ENCODE assay signal across 19 cellular contexts in genomic region chr7:98329974-98330373, GRCh38. TPM values are rescaled to one million over a fixed set of nuclear protein-coding genes. Genes with fewer than 3 reads are reported as not detected.
DNase-seq lines count a peak whose midpoint lies in the region; ATAC-seq and TF ChIP-seq lines count a peak whose summit lies in the region.
"Had no signal": no experiment of that assay in that cellular context is flagged by ENCODE, and none has a peak within 500 bp of the region (broad histone marks: within the 10 kb centered on the region; RNA-seq: fewer than 3 reads in every experiment).

No MANE protein-coding gene starts in this region.

- DNase-seq in heart right ventricle (no peak), left ventricle myocardium superior (no peak), astrocyte of the hippocampus (ENCODE audit: low read depth, low spot score) (peak; percentile 68), type B pancreatic cell (ENCODE audit: extremely low spot score, unreplicated experiment) (no peak), superior temporal gyrus (ENCODE audit: extremely low spot score) (no peak), neuronal stem cell (ENCODE audit: low spot score) (no peak)
- DNase-seq: CD8-positive, alpha-beta T cell; cortex of kidney; NCI-H2171 treated with DMSO at 0.1 percent for 48 hours; spleen; stimulated activated naive B cell treated with anti-CD40 and anti-IgM and Interleukin-4, amounts not matched to agents 10 μg/mL and 1 μg/mL and 100 μg/mL, for 72 hours; upper lobe of left lung had no signal

- no peak overlapping the region for H2AFZ ChIP-seq in neuronal stem cell (ENCODE audit: low read length)
- H2AFZ ChIP-seq: parathyroid adenoma had no signal

- TF ChIP-seq CTCF in heart right ventricle (IDR thresholded peaks at IDR 0.05) (no peak), type B pancreatic cell (conservative IDR thresholded peaks at IDR 0.05) (no peak)

- WGBS in heart right ventricle, 2 donors, result 63 to 66% methylated on average over 6 of the region's 6 CpGs
- WGBS in neuronal stem cell (ENCODE audit: extremely low coverage in 2 of 2, insufficient read length in 2 of 2, insufficient replicate concordance in 1 of 2), 2 donors, result no CpG with 5 or more reads among the region's 6 CpGs

- H3K27ac ChIP-seq in heart right ventricle (peak overlapping the region in 9 of 10 donors; percentile 50 to 88 (median 74)), layer of hippocampus (ENCODE audit: low read depth, low read length) (peak overlapping the region; percentile 10), neuronal stem cell (replicated peaks; ENCODE audit: low read length) (no peak overlapping the region)
- H3K27ac ChIP-seq: A549, KMS-11, parathyroid adenoma, spleen, upper lobe of left lung had no signal

- peaks cover 17% of the 10 kb centered on the region for H3K36me3 Mint-ChIP-seq in type B pancreatic cell
- H3K36me3 Mint-ChIP-seq: CD8-positive, alpha-beta T cell had no signal

- H3K23ac ChIP-seq in neuronal stem cell (ENCODE audit: low read depth, low read length, poor library complexity), result no peak overlapping the region

- H3K9me3 Mint-ChIP-seq in type B pancreatic cell, result peaks cover 9% of the 10 kb centered on the region
- H3K9me3 Mint-ChIP-seq: CD8-positive, alpha-beta T cell had no signal

- H2BK5ac ChIP-seq in neuronal stem cell (ENCODE audit: low read length), result no peak overlapping the region

- no peak overlapping the region for H2AK5ac ChIP-seq in neuronal stem cell (ENCODE audit: low read depth, low read length)

- no peak overlapping the region for H2BK15ac ChIP-seq in neuronal stem cell (ENCODE audit: low read length)

- peak overlapping the region; percentile 1 for H3K27ac Mint-ChIP-seq in type B pancreatic cell
- H3K27ac Mint-ChIP-seq: activated T-helper 2 cell treated with anti-CD3 and anti-CD28 coated beads, Interferon-gamma antibody, Interleukin-2, Interleukin-4, amounts not matched to agents 10 μg/mL and 5 μg/mL and 100 μg/mL, durations not matched to agents 14 hours and 24 hours and 36 hours; CD8-positive, alpha-beta T cell; stimulated activated naive B cell treated with anti-CD40 and anti-IgM and Interleukin-4, amounts not matched to agents 10 μg/mL and 1 μg/mL and 100 μg/mL, for 72 hours had no signal

- no peaks in the 10 kb centered on the region for H3K27me3 Mint-ChIP-seq in type B pancreatic cell

- H3K9me3 ChIP-seq in heart right ventricle, result peaks cover 0 to 6% (median 0%) of the 10 kb centered on the region in 11 donors
- peaks cover 0 to 3% of the 10 kb centered on the region in 2 donors for H3K9me3 ChIP-seq in neuronal stem cell (replicated peaks in 1 of 2; ENCODE audit: control insufficient read depth in 2 of 2, insufficient read depth in 1 of 2, low read depth in 1 of 2, low read length in 2 of 2)
- H3K9me3 ChIP-seq: A549, upper lobe of left lung had no signal

- H3K27me3 ChIP-seq in heart right ventricle (no peaks in the 10 kb centered on the region), layer of hippocampus (ENCODE audit: control insufficient read depth, insufficient read depth, low read length) (no peaks in the 10 kb centered on the region), neuronal stem cell (ENCODE audit: control insufficient read depth in 3 of 3, insufficient read depth in 3 of 3, low read depth in 1 of 3, low read length in 3 of 3) (peaks cover 0 to 3% (median 0%) of the 10 kb centered on the region in 3 experiments)
- H3K27me3 ChIP-seq: spleen, upper lobe of left lung had no signal

- H3K4me2 ChIP-seq in neuronal stem cell (ENCODE audit: insufficient read depth, low read length, poor library complexity, severe bottlenecking), result no peak overlapping the region
- H3K4me2 ChIP-seq: A549, KMS-11 had no signal

- H3K4me1 ChIP-seq in heart right ventricle (peaks cover 2 to 20% (median 10%) of the 10 kb centered on the region in 9 donors), neuronal stem cell (ENCODE audit: control insufficient read depth in 2 of 2, insufficient read depth in 1 of 2, low read depth in 1 of 2, low read length in 2 of 2) (peaks cover 0 to 1% of the 10 kb centered on the region in 2 donors)
- H3K4me1 ChIP-seq: spleen, upper lobe of left lung had no signal

- no peak overlapping the region for H3K4ac ChIP-seq in neuronal stem cell (ENCODE audit: low read length)

- intact Hi-C loops in heart right ventricle (cut with DNase I), result loop anchor here in 3 of 10 donors (1.0 to 10.0 kb wide), 4 partner anchors 35 to 71 kb away; partner anchors contain the start of gene BAIAP2L1 (in 1 of the 3)
- intact Hi-C loops in left ventricle myocardium superior (cut with micrococcal nuclease), result no loop called here

- H2BK12ac ChIP-seq in neuronal stem cell (ENCODE audit: low read length), result no peak overlapping the region

- peaks cover 2% of the 10 kb centered on the region for H3K79me1 ChIP-seq in neuronal stem cell (ENCODE audit: low read depth, low read length)

- no peak overlapping the region for H3K4me3 Mint-ChIP-seq in type B pancreatic cell
- H3K4me3 Mint-ChIP-seq: CD8-positive, alpha-beta T cell; stimulated activated naive B cell treated with anti-CD40 and anti-IgM and Interleukin-4, amounts not matched to agents 10 μg/mL and 1 μg/mL and 100 μg/mL, for 72 hours had no signal

- ATAC-seq in heart right ventricle, result no peak
- ATAC-seq in left ventricle myocardium superior, result no peak
- ATAC-seq in HG02885 (IDR thresholded peaks at IDR 0.05; ENCODE audit: poor library complexity, unreplicated experiment), result no peak
- ATAC-seq: A549; CD8-positive, alpha-beta T cell; Panc1; stimulated activated naive B cell treated with anti-CD40 and anti-IgM and Interleukin-4, amounts not matched to agents 10 μg/mL and 1 μg/mL and 100 μg/mL, for 72 hours had no signal

- no peak overlapping the region for H3K9ac ChIP-seq in neuronal stem cell (ENCODE audit: low read depth, low read length, poor library complexity)
- H3K9ac ChIP-seq: KMS-11, parathyroid adenoma had no signal

- H3K18ac ChIP-seq in neuronal stem cell (ENCODE audit: low read length), result no peak overlapping the region

- H3K4me3 ChIP-seq in heart right ventricle (peak overlapping the region in 1 of 10 donors; percentile 12), neuronal stem cell (ENCODE audit: low read length in 2 of 2) (no peak overlapping the region)
- H3K4me3 ChIP-seq: A549, spleen, upper lobe of left lung had no signal

- no peak overlapping the region for H4K8ac ChIP-seq in neuronal stem cell (ENCODE audit: low read depth, low read length)

- peaks cover 8% of the 10 kb centered on the region for H3K4me1 Mint-ChIP-seq in type B pancreatic cell (ENCODE audit: unreplicated experiment)
- H3K4me1 Mint-ChIP-seq: stimulated activated naive B cell treated with anti-CD40 and anti-IgM and Interleukin-4, amounts not matched to agents 10 μg/mL and 1 μg/mL and 100 μg/mL, for 72 hours had no signal

- no peak overlapping the region for H3K14ac ChIP-seq in neuronal stem cell (ENCODE audit: low read length)

- H3K36me3 ChIP-seq in heart right ventricle (no peaks in the 10 kb centered on the region), neuronal stem cell (replicated peaks in 1 of 2; ENCODE audit: control insufficient read depth in 2 of 2, insufficient read depth in 2 of 2, low read length in 2 of 2) (no peaks in the 10 kb centered on the region)
- H3K36me3 ChIP-seq: spleen, upper lobe of left lung had no signal

- H4K91ac ChIP-seq in neuronal stem cell (ENCODE audit: low read depth, low read length, poor library complexity), result no peak overlapping the region

- H2BK120ac ChIP-seq in neuronal stem cell (ENCODE audit: low read depth, low read length), result no peak overlapping the region

RNA-seq across cellular contexts. Expression of gene BRI3, which starts 48.5 kb away (rescaled TPM):
- total RNA-seq in heart right ventricle, result 100 to 1,000 TPM; 174 to 267 (median 218) TPM
- polyA plus RNA-seq in heart right ventricle, result 100 to 1,000 TPM; 135 to 206 TPM
- 269 TPM for total RNA-seq in left ventricle myocardium superior
- 151 and 190 TPM in 2 replicates for total RNA-seq in type B pancreatic cell (ENCODE audit: low replicate concordance)
- polyA plus RNA-seq in neuronal stem cell (2013, experiment 1 of 2), result 197 TPM
- polyA plus RNA-seq in neuronal stem cell (2013, experiment 2 of 2), result 198 TPM
